1 cellular context compared by ENCODE assay signal in the genomic region with DNA sequence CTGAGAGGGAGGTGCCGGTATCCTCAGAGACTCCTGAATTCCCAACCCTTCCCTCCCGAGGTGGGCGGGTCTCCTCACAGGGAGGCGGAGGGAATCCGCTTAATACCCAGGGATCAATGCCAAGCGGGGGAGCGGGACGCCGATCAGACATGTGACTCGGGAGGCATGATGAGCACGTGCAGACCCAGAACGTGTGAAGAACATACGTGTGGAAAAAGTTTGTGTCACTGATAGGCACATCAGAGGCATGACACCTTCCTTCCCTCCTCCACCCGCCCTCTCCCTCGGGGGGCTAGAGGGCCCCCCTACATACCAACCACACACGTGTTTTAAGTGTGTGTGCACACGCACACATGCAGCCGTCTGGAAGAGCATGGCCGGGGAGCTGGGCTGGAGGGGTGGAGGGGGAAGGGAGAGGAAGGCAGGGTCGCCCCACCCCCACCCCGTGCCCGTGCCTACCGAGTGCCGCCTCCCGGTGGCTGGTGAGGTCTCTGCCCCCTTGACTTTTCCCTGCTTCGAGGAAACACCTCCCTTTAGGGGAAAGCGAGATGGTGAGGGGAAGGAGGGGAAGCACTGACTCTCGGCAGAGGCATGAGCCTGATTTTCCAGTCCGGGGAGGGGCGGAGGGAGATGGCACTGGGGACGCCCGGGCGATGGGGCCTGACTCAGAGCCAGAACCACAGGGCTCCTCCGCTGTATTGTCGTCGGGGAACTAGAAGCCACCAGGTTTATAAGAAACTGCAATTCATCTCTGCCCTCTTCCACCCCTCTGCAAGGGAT.
TF ChIP-seq lines count a peak whose summit lies in the region.

No MANE protein-coding gene starts in this region.

TF ChIP-seq in WTC11, 78 proteins besides CTCF, POLR2A, EP300 and RAD21 (continued from another document and continues in another):
- TF ChIP-seq, protein P1, sequence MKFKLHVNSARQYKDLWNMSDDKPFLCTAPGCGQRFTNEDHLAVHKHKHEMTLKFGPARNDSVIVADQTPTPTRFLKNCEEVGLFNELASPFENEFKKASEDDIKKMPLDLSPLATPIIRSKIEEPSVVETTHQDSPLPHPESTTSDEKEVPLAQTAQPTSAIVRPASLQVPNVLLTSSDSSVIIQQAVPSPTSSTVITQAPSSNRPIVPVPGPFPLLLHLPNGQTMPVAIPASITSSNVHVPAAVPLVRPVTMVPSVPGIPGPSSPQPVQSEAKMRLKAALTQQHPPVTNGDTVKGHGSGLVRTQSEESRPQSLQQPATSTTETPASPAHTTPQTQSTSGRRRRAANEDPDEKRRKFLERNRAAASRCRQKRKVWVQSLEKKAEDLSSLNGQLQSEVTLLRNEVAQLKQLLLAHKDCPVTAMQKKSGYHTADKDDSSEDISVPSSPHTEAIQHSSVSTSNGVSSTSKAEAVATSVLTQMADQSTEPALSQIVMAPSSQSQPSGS (CRISPR knock-in tag; IDR thresholded peaks at IDR 0.05; ENCODE audit: borderline replicate concordance, low read depth): peak; percentile 67; the same call in 1 of the 2 replicates
- TF ChIP-seq NFE2L1 (CRISPR knock-in tag; IDR thresholded peaks at IDR 0.05) (peak; percentile 90), FOXP1 (CRISPR knock-in tag; IDR thresholded peaks at IDR 0.05; ENCODE audit: borderline replicate concordance) (peak; percentile 97), JAZF1 (CRISPR knock-in tag; IDR thresholded peaks at IDR 0.05) (no peak), ZNF416 (CRISPR knock-in tag; IDR thresholded peaks at IDR 0.05) (no peak), ZNF263 (CRISPR knock-in tag; IDR thresholded peaks at IDR 0.05; ENCODE audit: low read depth) (no peak), IRF2 (CRISPR knock-in tag; IDR thresholded peaks at IDR 0.05; ENCODE audit: borderline replicate concordance, low read depth) (no peak), TCF7 (CRISPR knock-in tag; IDR thresholded peaks at IDR 0.05; ENCODE audit: low read depth) (no peak; the same call in 1 of the 2 replicates), MXD4 (CRISPR knock-in tag; IDR thresholded peaks at IDR 0.05; ENCODE audit: borderline replicate concordance) (no peak), SMAD4 (CRISPR knock-in tag; IDR thresholded peaks at IDR 0.05) (peak; percentile 75; the same call in 1 of the 2 replicates), ATF1 (CRISPR knock-in tag; IDR thresholded peaks at IDR 0.05) (no peak), ZNF671 (CRISPR knock-in tag; IDR thresholded peaks at IDR 0.05) (no peak), GABPB1 (CRISPR knock-in tag; IDR thresholded peaks at IDR 0.05) (no peak), TEAD4 (CRISPR knock-in tag; IDR thresholded peaks at IDR 0.05) (peak; percentile 72; the same call in 1 of the 2 replicates), PRRX2 (CRISPR knock-in tag; IDR thresholded peaks at IDR 0.05) (no peak), SOX15 (CRISPR knock-in tag; IDR thresholded peaks at IDR 0.05) (no peak), CBFB (CRISPR knock-in tag; IDR thresholded peaks at IDR 0.05; ENCODE audit: low read depth) (0 out of 2 replicates have a peak, but pooled peaks have one; percentile 64), OVOL2 (CRISPR knock-in tag; IDR thresholded peaks at IDR 0.05; ENCODE audit: borderline replicate concordance) (no peak), HMGA2 (CRISPR knock-in tag; IDR thresholded peaks at IDR 0.05) (no peak), FOXK1 (CRISPR knock-in tag; IDR thresholded peaks at IDR 0.05) (peak; percentile 53; the same call in 1 of the 2 replicates), RELA (CRISPR knock-in tag; IDR thresholded peaks at IDR 0.05; ENCODE audit: borderline replicate concordance) (peak; percentile 91), NFYB (CRISPR knock-in tag; conservative IDR thresholded peaks at IDR 0.05; ENCODE audit: low read depth) (no peak), ZNF232 (CRISPR knock-in tag; IDR thresholded peaks at IDR 0.05) (peak; percentile 46; the same call in 1 of the 2 replicates), ZNF219 (CRISPR knock-in tag; IDR thresholded peaks at IDR 0.05; ENCODE audit: borderline replicate concordance) (peak; percentile 81; the same call in 1 of the 2 replicates), MYBL2 (CRISPR knock-in tag; IDR thresholded peaks at IDR 0.05) (peak; percentile 63; the same call in 1 of the 2 replicates), RORB (CRISPR knock-in tag; IDR thresholded peaks at IDR 0.05) (no peak), NR1H2 (CRISPR knock-in tag; IDR thresholded peaks at IDR 0.05) (0 out of 2 replicates have a peak, but pooled peaks have one; percentile 56)
- TF ChIP-seq, protein P2, sequence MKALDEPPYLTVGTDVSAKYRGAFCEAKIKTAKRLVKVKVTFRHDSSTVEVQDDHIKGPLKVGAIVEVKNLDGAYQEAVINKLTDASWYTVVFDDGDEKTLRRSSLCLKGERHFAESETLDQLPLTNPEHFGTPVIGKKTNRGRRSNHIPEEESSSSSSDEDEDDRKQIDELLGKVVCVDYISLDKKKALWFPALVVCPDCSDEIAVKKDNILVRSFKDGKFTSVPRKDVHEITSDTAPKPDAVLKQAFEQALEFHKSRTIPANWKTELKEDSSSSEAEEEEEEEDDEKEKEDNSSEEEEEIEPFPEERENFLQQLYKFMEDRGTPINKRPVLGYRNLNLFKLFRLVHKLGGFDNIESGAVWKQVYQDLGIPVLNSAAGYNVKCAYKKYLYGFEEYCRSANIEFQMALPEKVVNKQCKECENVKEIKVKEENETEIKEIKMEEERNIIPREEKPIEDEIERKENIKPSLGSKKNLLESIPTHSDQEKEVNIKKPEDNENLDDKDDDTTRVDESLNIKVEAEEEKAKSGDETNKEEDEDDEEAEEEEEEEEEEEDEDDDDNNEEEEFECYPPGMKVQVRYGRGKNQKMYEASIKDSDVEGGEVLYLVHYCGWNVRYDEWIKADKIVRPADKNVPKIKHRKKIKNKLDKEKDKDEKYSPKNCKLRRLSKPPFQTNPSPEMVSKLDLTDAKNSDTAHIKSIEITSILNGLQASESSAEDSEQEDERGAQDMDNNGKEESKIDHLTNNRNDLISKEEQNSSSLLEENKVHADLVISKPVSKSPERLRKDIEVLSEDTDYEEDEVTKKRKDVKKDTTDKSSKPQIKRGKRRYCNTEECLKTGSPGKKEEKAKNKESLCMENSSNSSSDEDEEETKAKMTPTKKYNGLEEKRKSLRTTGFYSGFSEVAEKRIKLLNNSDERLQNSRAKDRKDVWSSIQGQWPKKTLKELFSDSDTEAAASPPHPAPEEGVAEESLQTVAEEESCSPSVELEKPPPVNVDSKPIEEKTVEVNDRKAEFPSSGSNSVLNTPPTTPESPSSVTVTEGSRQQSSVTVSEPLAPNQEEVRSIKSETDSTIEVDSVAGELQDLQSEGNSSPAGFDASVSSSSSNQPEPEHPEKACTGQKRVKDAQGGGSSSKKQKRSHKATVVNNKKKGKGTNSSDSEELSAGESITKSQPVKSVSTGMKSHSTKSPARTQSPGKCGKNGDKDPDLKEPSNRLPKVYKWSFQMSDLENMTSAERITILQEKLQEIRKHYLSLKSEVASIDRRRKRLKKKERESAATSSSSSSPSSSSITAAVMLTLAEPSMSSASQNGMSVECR (CRISPR knock-in tag; IDR thresholded peaks at IDR 0.05; ENCODE audit: borderline replicate concordance): peak; percentile 61; the same call in 1 of the 2 replicates
- TF ChIP-seq, protein P3, sequence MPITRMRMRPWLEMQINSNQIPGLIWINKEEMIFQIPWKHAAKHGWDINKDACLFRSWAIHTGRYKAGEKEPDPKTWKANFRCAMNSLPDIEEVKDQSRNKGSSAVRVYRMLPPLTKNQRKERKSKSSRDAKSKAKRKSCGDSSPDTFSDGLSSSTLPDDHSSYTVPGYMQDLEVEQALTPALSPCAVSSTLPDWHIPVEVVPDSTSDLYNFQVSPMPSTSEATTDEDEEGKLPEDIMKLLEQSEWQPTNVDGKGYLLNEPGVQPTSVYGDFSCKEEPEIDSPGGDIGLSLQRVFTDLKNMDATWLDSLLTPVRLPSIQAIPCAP (CRISPR knock-in tag; IDR thresholded peaks at IDR 0.05): peak; percentile 92; the same call in 1 of the 2 replicates
- TF ChIP-seq, protein P4, sequence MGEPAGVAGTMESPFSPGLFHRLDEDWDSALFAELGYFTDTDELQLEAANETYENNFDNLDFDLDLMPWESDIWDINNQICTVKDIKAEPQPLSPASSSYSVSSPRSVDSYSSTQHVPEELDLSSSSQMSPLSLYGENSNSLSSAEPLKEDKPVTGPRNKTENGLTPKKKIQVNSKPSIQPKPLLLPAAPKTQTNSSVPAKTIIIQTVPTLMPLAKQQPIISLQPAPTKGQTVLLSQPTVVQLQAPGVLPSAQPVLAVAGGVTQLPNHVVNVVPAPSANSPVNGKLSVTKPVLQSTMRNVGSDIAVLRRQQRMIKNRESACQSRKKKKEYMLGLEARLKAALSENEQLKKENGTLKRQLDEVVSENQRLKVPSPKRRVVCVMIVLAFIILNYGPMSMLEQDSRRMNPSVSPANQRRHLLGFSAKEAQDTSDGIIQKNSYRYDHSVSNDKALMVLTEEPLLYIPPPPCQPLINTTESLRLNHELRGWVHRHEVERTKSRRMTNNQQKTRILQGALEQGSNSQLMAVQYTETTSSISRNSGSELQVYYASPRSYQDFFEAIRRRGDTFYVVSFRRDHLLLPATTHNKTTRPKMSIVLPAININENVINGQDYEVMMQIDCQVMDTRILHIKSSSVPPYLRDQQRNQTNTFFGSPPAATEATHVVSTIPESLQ (CRISPR knock-in tag; IDR thresholded peaks at IDR 0.05): no peak
- TF ChIP-seq, protein P5, sequence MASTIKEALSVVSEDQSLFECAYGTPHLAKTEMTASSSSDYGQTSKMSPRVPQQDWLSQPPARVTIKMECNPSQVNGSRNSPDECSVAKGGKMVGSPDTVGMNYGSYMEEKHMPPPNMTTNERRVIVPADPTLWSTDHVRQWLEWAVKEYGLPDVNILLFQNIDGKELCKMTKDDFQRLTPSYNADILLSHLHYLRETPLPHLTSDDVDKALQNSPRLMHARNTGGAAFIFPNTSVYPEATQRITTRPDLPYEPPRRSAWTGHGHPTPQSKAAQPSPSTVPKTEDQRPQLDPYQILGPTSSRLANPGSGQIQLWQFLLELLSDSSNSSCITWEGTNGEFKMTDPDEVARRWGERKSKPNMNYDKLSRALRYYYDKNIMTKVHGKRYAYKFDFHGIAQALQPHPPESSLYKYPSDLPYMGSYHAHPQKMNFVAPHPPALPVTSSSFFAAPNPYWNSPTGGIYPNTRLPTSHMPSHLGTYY (CRISPR knock-in tag; IDR thresholded peaks at IDR 0.05): no peak
- TF ChIP-seq, protein P6, sequence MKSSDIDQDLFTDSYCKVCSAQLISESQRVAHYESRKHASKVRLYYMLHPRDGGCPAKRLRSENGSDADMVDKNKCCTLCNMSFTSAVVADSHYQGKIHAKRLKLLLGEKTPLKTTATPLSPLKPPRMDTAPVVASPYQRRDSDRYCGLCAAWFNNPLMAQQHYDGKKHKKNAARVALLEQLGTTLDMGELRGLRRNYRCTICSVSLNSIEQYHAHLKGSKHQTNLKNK (CRISPR knock-in tag; IDR thresholded peaks at IDR 0.05): no peak
- TF ChIP-seq, protein P7, sequence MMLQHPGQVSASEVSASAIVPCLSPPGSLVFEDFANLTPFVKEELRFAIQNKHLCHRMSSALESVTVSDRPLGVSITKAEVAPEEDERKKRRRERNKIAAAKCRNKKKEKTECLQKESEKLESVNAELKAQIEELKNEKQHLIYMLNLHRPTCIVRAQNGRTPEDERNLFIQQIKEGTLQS (CRISPR knock-in tag; conservative IDR thresholded peaks at IDR 0.05): 0 out of 2 replicates have a peak, but pooled peaks have one; percentile 51
- TF ChIP-seq, protein P8, sequence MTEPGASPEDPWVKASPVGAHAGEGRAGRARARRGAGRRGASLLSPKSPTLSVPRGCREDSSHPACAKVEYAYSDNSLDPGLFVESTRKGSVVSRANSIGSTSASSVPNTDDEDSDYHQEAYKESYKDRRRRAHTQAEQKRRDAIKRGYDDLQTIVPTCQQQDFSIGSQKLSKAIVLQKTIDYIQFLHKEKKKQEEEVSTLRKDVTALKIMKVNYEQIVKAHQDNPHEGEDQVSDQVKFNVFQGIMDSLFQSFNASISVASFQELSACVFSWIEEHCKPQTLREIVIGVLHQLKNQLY (CRISPR knock-in tag; IDR thresholded peaks at IDR 0.05): no peak
- TF ChIP-seq, protein P9, sequence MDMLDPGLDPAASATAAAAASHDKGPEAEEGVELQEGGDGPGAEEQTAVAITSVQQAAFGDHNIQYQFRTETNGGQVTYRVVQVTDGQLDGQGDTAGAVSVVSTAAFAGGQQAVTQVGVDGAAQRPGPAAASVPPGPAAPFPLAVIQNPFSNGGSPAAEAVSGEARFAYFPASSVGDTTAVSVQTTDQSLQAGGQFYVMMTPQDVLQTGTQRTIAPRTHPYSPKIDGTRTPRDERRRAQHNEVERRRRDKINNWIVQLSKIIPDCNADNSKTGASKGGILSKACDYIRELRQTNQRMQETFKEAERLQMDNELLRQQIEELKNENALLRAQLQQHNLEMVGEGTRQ (CRISPR knock-in tag; IDR thresholded peaks at IDR 0.05): peak; percentile 85
- TF ChIP-seq, protein P10, sequence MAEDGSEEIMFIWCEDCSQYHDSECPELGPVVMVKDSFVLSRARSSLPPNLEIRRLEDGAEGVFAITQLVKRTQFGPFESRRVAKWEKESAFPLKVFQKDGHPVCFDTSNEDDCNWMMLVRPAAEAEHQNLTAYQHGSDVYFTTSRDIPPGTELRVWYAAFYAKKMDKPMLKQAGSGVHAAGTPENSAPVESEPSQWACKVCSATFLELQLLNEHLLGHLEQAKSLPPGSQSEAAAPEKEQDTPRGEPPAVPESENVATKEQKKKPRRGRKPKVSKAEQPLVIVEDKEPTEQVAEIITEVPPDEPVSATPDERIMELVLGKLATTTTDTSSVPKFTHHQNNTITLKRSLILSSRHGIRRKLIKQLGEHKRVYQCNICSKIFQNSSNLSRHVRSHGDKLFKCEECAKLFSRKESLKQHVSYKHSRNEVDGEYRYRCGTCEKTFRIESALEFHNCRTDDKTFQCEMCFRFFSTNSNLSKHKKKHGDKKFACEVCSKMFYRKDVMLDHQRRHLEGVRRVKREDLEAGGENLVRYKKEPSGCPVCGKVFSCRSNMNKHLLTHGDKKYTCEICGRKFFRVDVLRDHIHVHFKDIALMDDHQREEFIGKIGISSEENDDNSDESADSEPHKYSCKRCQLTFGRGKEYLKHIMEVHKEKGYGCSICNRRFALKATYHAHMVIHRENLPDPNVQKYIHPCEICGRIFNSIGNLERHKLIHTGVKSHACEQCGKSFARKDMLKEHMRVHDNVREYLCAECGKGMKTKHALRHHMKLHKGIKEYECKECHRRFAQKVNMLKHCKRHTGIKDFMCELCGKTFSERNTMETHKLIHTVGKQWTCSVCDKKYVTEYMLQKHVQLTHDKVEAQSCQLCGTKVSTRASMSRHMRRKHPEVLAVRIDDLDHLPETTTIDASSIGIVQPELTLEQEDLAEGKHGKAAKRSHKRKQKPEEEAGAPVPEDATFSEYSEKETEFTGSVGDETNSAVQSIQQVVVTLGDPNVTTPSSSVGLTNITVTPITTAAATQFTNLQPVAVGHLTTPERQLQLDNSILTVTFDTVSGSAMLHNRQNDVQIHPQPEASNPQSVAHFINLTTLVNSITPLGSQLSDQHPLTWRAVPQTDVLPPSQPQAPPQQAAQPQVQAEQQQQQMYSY (CRISPR knock-in tag; IDR thresholded peaks at IDR 0.05): peak; percentile 65; the same call in 1 of the 2 replicates
- TF ChIP-seq, protein P11, sequence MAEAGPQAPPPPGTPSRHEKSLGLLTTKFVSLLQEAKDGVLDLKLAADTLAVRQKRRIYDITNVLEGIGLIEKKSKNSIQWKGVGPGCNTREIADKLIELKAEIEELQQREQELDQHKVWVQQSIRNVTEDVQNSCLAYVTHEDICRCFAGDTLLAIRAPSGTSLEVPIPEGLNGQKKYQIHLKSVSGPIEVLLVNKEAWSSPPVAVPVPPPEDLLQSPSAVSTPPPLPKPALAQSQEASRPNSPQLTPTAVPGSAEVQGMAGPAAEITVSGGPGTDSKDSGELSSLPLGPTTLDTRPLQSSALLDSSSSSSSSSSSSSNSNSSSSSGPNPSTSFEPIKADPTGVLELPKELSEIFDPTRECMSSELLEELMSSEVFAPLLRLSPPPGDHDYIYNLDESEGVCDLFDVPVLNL (CRISPR knock-in tag; IDR thresholded peaks at IDR 0.05; ENCODE audit: borderline replicate concordance, low read depth): no peak
